ENCODE assay signal across 8 cellular contexts in the genomic region with DNA sequence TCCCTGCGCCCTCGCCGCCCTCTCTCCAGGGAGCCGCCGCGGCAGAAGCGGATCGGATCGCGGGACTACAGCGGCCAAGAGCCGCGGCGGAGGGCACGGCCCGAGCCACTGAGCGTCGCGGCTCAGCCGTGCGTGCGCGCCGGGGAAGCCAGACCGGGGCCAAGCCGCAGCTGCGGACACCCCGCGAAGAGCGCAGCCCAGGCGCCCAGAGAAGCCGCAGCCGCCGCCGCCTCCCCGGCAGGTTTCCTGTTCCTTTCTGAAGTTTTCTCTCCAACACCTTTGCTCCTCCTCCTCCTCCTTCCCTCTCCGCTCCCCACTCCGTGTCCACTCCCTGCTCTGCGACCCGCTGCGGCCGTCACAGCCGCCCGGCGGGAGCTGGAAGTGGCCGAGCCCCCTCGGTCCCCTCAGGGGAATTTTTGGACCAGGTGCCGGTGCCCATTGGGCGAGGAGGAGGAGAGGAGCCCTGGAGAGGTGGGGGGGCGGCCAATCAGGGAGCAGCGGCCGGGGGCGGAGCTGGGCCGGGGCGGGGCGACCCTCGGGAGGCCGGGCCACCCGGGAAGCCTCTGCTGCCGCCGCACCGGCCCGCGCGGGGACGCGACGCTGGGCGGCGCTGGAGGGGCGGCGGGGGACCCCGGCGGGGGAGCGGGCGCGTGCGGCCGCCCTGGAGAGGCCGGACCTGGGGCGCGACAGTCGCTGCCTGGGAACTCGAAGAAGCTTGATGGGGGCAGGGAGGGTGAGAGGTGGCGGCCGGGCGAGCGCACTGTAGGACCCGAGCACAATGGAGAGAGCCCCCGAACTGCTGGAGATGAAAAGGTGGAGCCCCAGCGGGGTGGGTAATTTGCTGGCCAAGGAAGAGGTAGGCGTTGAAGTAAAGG. TPM values are rescaled to one million over a fixed set of nuclear protein-coding genes. Genes with fewer than 3 reads are reported as not detected.
DNase-seq lines count a peak whose midpoint lies in the region; ATAC-seq and TF ChIP-seq lines count a peak whose summit lies in the region.

A gene (minus strand): TSS at position 378 of the 875 bp plus-strand sequence. CDS start 413 bp downstream, outside the sequence.

- H3K4me1 Mint-ChIP-seq in HFFc6 (ENCODE audit: low read depth) = peaks cover 32% of the 10 kb centered on the region
- peaks cover 30% of the 10 kb centered on the region for H3K4me1 Mint-ChIP-seq in activated naive CD8-positive, alpha-beta T cell treated with anti-CD3 and anti-CD28 coated beads, Interleukin-2, amount 10 ng/mL, durations not matched to agents 7 days and 5 days

- H3K4me2 ChIP-seq in SU-DHL-6 (ENCODE audit: low read depth, low read length, poor library complexity, severe bottlenecking) (peak within 1 kb of the TSS; percentile 89), trophoblast cell (ENCODE audit: low read length) (peak within 1 kb of the TSS; percentile 82)

- H3K27ac Mint-ChIP-seq in HFFc6 = peak within 1 kb of the TSS; percentile 100
- peak within 1 kb of the TSS; percentile 98 for H3K27ac Mint-ChIP-seq in activated naive CD8-positive, alpha-beta T cell treated with anti-CD3 and anti-CD28 coated beads, Interleukin-2, amount 10 ng/mL, durations not matched to agents 7 days and 5 days

- TF ChIP-seq EP300 in transverse colon (IDR thresholded peaks at IDR 0.05; ENCODE audit: low read depth) = no peak

- H3K79me2 ChIP-seq in SU-DHL-6 (ENCODE audit: insufficient read depth, low read length) = no peaks in the 10 kb centered on the region
- peaks cover 7% of the 10 kb centered on the region for H3K79me2 ChIP-seq in trophoblast cell (ENCODE audit: control insufficient read depth, insufficient read depth, low read length, poor library complexity)

- H3K4me1 ChIP-seq in trophoblast cell (ENCODE audit: control insufficient read depth in 1 of 2, insufficient read depth in 2 of 2, low read length in 2 of 2) = peaks cover 5 to 11% of the 10 kb centered on the region in 2 experiments
- H3K4me1 ChIP-seq in transverse colon = peaks cover 0 to 38% (median 9%) of the 10 kb centered on the region in 4 donors

- peak within 1 kb of the TSS; percentile 35 for H4K12ac ChIP-seq in trophoblast cell (ENCODE audit: low read depth, low read length)

- H2BK120ac ChIP-seq in trophoblast cell (ENCODE audit: insufficient read depth, low read length, poor library complexity) = peak within 1 kb of the TSS; percentile 49

- H4K8ac ChIP-seq in trophoblast cell (ENCODE audit: low read depth, low read length) = peak within 1 kb of the TSS; percentile 78

- no peaks in the 10 kb centered on the region for H3K27me3 ChIP-seq in SU-DHL-6 (ENCODE audit: low read length)
- no peaks in the 10 kb centered on the region for H3K27me3 ChIP-seq in trophoblast cell (ENCODE audit: insufficient read depth, low read length)
- no peaks in the 10 kb centered on the region for H3K27me3 ChIP-seq in transverse colon

- peak within 1 kb of the TSS; percentile 58 for H2BK5ac ChIP-seq in trophoblast cell (ENCODE audit: low read depth, low read length, poor library complexity)

- H3K9me3 Mint-ChIP-seq in HFFc6 = no peaks in the 10 kb centered on the region
- H3K9me3 Mint-ChIP-seq in activated naive CD8-positive, alpha-beta T cell treated with anti-CD3 and anti-CD28 coated beads, Interleukin-2, amount 10 ng/mL, durations not matched to agents 7 days and 5 days = no peaks in the 10 kb centered on the region

- H3K9ac ChIP-seq in SU-DHL-6 (ENCODE audit: low read length) (peak within 1 kb of the TSS; percentile 69), trophoblast cell (ENCODE audit: low read length) (peak within 1 kb of the TSS; percentile 70)

- TF ChIP-seq POLR2A in NB4 (IDR thresholded peaks at IDR 0.05; ENCODE audit: extremely low read depth, insufficient read length) = peak; percentile 99
- TF ChIP-seq POLR2A in transverse colon (IDR thresholded peaks at IDR 0.05) = peak; percentile 83

- in situ Hi-C loops in transverse colon (cut with MboI; ENCODE audit: low pct_ligation_motif_present in 1 of 4, low pct_unique_long_range_greater_than_20kb in 1 of 4, low sequenced_read_pairs in 3 of 4) = loop anchor here in 2 of 4 donors (25.0 kb wide), 1 partner anchor 179 kb away; a partner anchor contains a TSS

- H3K4me3 ChIP-seq in GM12864 (ENCODE audit: low read depth, low read length) (peak within 1 kb of the TSS; percentile 97), NB4 (ENCODE audit: low read depth, low read length) (peak within 1 kb of the TSS; percentile 84), SU-DHL-6 (ENCODE audit: insufficient read depth, low read length, poor library complexity, severe bottlenecking) (peak within 1 kb of the TSS; percentile 79), trophoblast cell (ENCODE audit: low read depth, low read length) (peak within 1 kb of the TSS; percentile 83), transverse colon (peak within 1 kb of the TSS; percentile 55 to 98 (median 80))

- TF ChIP-seq CTCF in GM12864 (IDR thresholded peaks at IDR 0.05; ENCODE audit: low read depth, low read length, missing control alignments) = peak; percentile 30
- peak; percentile 23; the same call in 1 of the 2 replicates for TF ChIP-seq CTCF in HFFc6 (IDR thresholded peaks at IDR 0.05)
- TF ChIP-seq CTCF in NB4 (IDR thresholded peaks at IDR 0.05; ENCODE audit: low read depth, low read length) = no peak
- no peak for TF ChIP-seq CTCF in SU-DHL-6 (IDR thresholded peaks at IDR 0.05; ENCODE audit: insufficient read depth, low read length, poor library complexity, severe bottlenecking)
- peak in 1 of 5 experiments; percentile 21 for TF ChIP-seq CTCF in transverse colon (IDR thresholded peaks at IDR 0.05)

- H3K4me3 Mint-ChIP-seq in HFFc6 = peak within 1 kb of the TSS; percentile 99
- peak within 1 kb of the TSS; percentile 99 for H3K4me3 Mint-ChIP-seq in activated naive CD8-positive, alpha-beta T cell treated with anti-CD3 and anti-CD28 coated beads, Interleukin-2, amount 10 ng/mL, durations not matched to agents 7 days and 5 days

- peak within 1 kb of the TSS; percentile 66 for H3K18ac ChIP-seq in trophoblast cell (ENCODE audit: low read length)

- peaks cover 5% of the 10 kb centered on the region; the same call in 1 of the 2 replicates for H3K27me3 Mint-ChIP-seq in HFFc6 (ENCODE audit: insufficient read depth)
- H3K27me3 Mint-ChIP-seq in activated naive CD8-positive, alpha-beta T cell treated with anti-CD3 and anti-CD28 coated beads, Interleukin-2, amount 10 ng/mL, durations not matched to agents 7 days and 5 days = no peaks in the 10 kb centered on the region

- peak; percentile 85 for ATAC-seq in activated naive CD8-positive, alpha-beta T cell treated with anti-CD3 and anti-CD28 coated beads, Interleukin-2, amount 10 ng/mL, durations not matched to agents 7 days and 5 days (ENCODE audit: low read depth)
- peak; percentile 97 for ATAC-seq in Right ventricle myocardium superior (ENCODE audit: poor library complexity)

- H4K91ac ChIP-seq in trophoblast cell (ENCODE audit: low read depth, low read length) = peak within 1 kb of the TSS; percentile 72

- peak within 1 kb of the TSS; percentile 41 for H3K4ac ChIP-seq in trophoblast cell (ENCODE audit: low read depth, low read length)

- H2AFZ ChIP-seq in SU-DHL-6 (ENCODE audit: low read depth, low read length, severe bottlenecking) (peak within 1 kb of the TSS; percentile 84), trophoblast cell (ENCODE audit: insufficient read depth, low read length, poor library complexity) (peak within 1 kb of the TSS; percentile 88)

- no peaks in the 10 kb centered on the region for H3K9me2 ChIP-seq in SU-DHL-6 (replicated peaks; ENCODE audit: insufficient read depth, low read length)

- H4K20me1 ChIP-seq in SU-DHL-6 (ENCODE audit: low read depth, low read length) = no peaks in the 10 kb centered on the region; the same call in none of the 2 replicates

- no peaks in the 10 kb centered on the region for H3K36me3 Mint-ChIP-seq in HFFc6 (ENCODE audit: low read depth)
- H3K36me3 Mint-ChIP-seq in activated naive CD8-positive, alpha-beta T cell treated with anti-CD3 and anti-CD28 coated beads, Interleukin-2, amount 10 ng/mL, durations not matched to agents 7 days and 5 days = peaks cover 9% of the 10 kb centered on the region

- H3K79me1 ChIP-seq in trophoblast cell (ENCODE audit: low read length) = peaks cover 17% of the 10 kb centered on the region

- no peak for DNase-seq in GM12864 (ENCODE audit: low read depth)
- peak; percentile 80 for DNase-seq in HFFc6
- DNase-seq in NB4 (ENCODE audit: low read depth) = peak; percentile 100
- DNase-seq in activated naive CD8-positive, alpha-beta T cell treated with anti-CD3 and anti-CD28 coated beads, Interleukin-2, amount 10 ng/mL, durations not matched to agents 7 days and 5 days = peak; percentile 94
- DNase-seq in Right ventricle myocardium superior = peak; percentile 96
- peak; percentile 97 for DNase-seq in trophoblast cell
- peak; percentile 97 for DNase-seq in transverse colon

- intact Hi-C loops in Right ventricle myocardium superior (cut with DNase I) = no loop called here
- intact Hi-C loops in transverse colon (cut with DNase I; ENCODE audit: low total_unique reads) = loop anchor here (10.0 kb wide), 1 partner anchor 128 kb away; no protein-coding TSS in a partner anchor

- POLR2A ChIA-PET in activated naive CD8-positive, alpha-beta T cell treated with anti-CD3 and anti-CD28 coated beads, Interleukin-2, amount 10 ng/mL, durations not matched to agents 7 days and 5 days (lab: Charles Lee) = interaction anchor here (0.5 to 2.6 kb wide), 20 partner anchors 9 to 711 kb away, joined by 3 to 10 read pairs (median 4); a partner anchor contains a TSS

- H3K36me3 ChIP-seq in SU-DHL-6 (ENCODE audit: low read length) (no peaks in the 10 kb centered on the region), trophoblast cell (ENCODE audit: control insufficient read depth in 1 of 2, insufficient read depth in 2 of 2, low read length in 2 of 2) (no peaks in the 10 kb centered on the region), transverse colon (no peaks in the 10 kb centered on the region)

- H3K9me3 ChIP-seq in SU-DHL-6 (ENCODE audit: insufficient read depth, low read length) = no peaks in the 10 kb centered on the region
- no peaks in the 10 kb centered on the region for H3K9me3 ChIP-seq in trophoblast cell (ENCODE audit: insufficient read depth, low read depth, low read length)
- no peaks in the 10 kb centered on the region for H3K9me3 ChIP-seq in transverse colon

- peaks cover 9% of the 10 kb centered on the region; the same call in 1 of the 2 replicates for H3F3A ChIP-seq in SU-DHL-6 (ENCODE audit: insufficient read depth)

- no peak within 1 kb of the TSS for H2AK5ac ChIP-seq in trophoblast cell (ENCODE audit: low read length)

- H3K23ac ChIP-seq in trophoblast cell (ENCODE audit: low read length) = no peak within 1 kb of the TSS

- H3K27ac ChIP-seq in SU-DHL-6 (ENCODE audit: low read depth, low read length) (peak within 1 kb of the TSS; percentile 60), trophoblast cell (ENCODE audit: low read depth, low read length) (peak within 1 kb of the TSS; percentile 75), transverse colon (peak within 1 kb of the TSS; percentile 90 to 99 (median 96))

- WGBS in trophoblast cell (ENCODE audit: extremely low coverage, insufficient coverage, insufficient read length) = no CpG with 5 or more reads among the region's 92 CpGs
- 0% methylated on average over 4 to 62 of the region's 92 CpGs for WGBS in transverse colon (ENCODE audit: low coverage in 1 of 2), 2 donors

- peak within 1 kb of the TSS; percentile 69 for H3K14ac ChIP-seq in trophoblast cell (ENCODE audit: low read length)

- H2BK12ac ChIP-seq in trophoblast cell (ENCODE audit: low read length) = peak within 1 kb of the TSS; percentile 23

RNA-seq across cellular contexts. Expression of the gene that starts here (rescaled TPM):
- total RNA-seq in HFFc6 (2021; fragmentation: NEBNext Ultra II Directional; extraction: Animal tissue kit (Norgen Biotek cat#: 25700)) = 1 to 10 TPM; 6.9 to 8.4 (median 7.6) TPM
- total RNA-seq in activated naive CD8-positive, alpha-beta T cell treated with anti-CD3 and anti-CD28 coated beads, Interleukin-2, amount 10 ng/mL, durations not matched to agents 7 days and 5 days = 10 to 100 TPM; 43.3 to 43.5 TPM
- 10.0 TPM for total RNA-seq in Right ventricle myocardium superior
- 5.4 and 5.5 TPM in 2 replicates for polyA plus RNA-seq in trophoblast cell (2013)
- 10 to 100 TPM; 29.8 to 60.5 (median 41.2) TPM for total RNA-seq in transverse colon

Comparison
In these comparisons a context has a peak if more than half of its experiments do, and no peak if none do; other contexts are left out.
1. CTCF ChIP-seq: peak in GM12864 (single experiment) and HFFc6 (single experiment); none in NB4 (single experiment) and SU-DHL-6 (single experiment).
2. Peak in every context shown above with its lines, with median percentiles within 50 percentile points of each other: H3K4me3 ChIP-seq and H3K27ac ChIP-seq.